ENCODE assay signal across 1 cellular context in genomic region chr6:85642774-85643529, GRCh38.
TF ChIP-seq lines count a peak whose summit lies in the region.

SYNCRIP (minus strand) TSS chr6:85642886; CDS start chr6:85641439, 1,447 bp downstream.

TF ChIP-seq in K562, 482 proteins besides CTCF, POLR2A, EP300 and RAD21 (continued from another document and continues in another):
- no peak for TF ChIP-seq MGA (IDR thresholded peaks at IDR 0.05)
- TF ChIP-seq GABPB1 (CRISPR knock-in tag; IDR thresholded peaks at IDR 0.05), result peak; percentile 72
- peak; percentile 90 for TF ChIP-seq CREB1 (IDR thresholded peaks at IDR 0.05)
- peak; percentile 85 for TF ChIP-seq CREB1 (CRISPR knock-in tag; IDR thresholded peaks at IDR 0.05)
- no peak for TF ChIP-seq TSC22D4 (tag; IDR thresholded peaks at IDR 0.05)
- no peak for TF ChIP-seq ZNF655 (CRISPR knock-in tag; IDR thresholded peaks at IDR 0.05)
- TF ChIP-seq CBX8 (IDR thresholded peaks at IDR 0.05; ENCODE audit: borderline replicate concordance, extremely low read depth, low read depth, low read length, poor library complexity, severe bottlenecking), result no peak
- TF ChIP-seq BRD4 (IDR thresholded peaks at IDR 0.05), result peak; percentile 25; the same call in 1 of the 2 replicates
- TF ChIP-seq TAF7 (tag; IDR thresholded peaks at IDR 0.05), result peak; percentile 86
- no peak; the same call in 1 of the 2 replicates for TF ChIP-seq STAT5A (IDR thresholded peaks at IDR 0.05; ENCODE audit: borderline replicate concordance, low read length)
- no peak for TF ChIP-seq TEAD2 (tag; IDR thresholded peaks at IDR 0.05)
- no peak for TF ChIP-seq ZNF347 (CRISPR knock-in tag; IDR thresholded peaks at IDR 0.05; ENCODE audit: low read depth)
- TF ChIP-seq ARID3B (CRISPR knock-in tag; IDR thresholded peaks at IDR 0.05; ENCODE audit: borderline replicate concordance), result no peak
- peak; percentile 86 for TF ChIP-seq TOE1 (IDR thresholded peaks at IDR 0.05; ENCODE audit: borderline replicate concordance)
- TF ChIP-seq TOE1 (CRISPR knock-in tag; IDR thresholded peaks at IDR 0.05; ENCODE audit: borderline replicate concordance, low read depth), result peak; percentile 60; the same call in 1 of the 2 replicates
- TF ChIP-seq ZNF76 (CRISPR knock-in tag; IDR thresholded peaks at IDR 0.05; ENCODE audit: borderline replicate concordance), result no peak
- TF ChIP-seq HMBOX1 (IDR thresholded peaks at IDR 0.05), result no peak
- TF ChIP-seq ZNF431 (CRISPR knock-in tag; IDR thresholded peaks at IDR 0.05), result 0 out of 2 replicates have a peak, but pooled peaks have one; percentile 3
- no peak for TF ChIP-seq ZNF197 (CRISPR knock-in tag; IDR thresholded peaks at IDR 0.05; ENCODE audit: low read depth)
- TF ChIP-seq ID3 (CRISPR knock-in tag; IDR thresholded peaks at IDR 0.05), result no peak
- TF ChIP-seq ID3 (tag; IDR thresholded peaks at IDR 0.05), result no peak
- TF ChIP-seq OTX1 (CRISPR knock-in tag; IDR thresholded peaks at IDR 0.05), result peak; percentile 98
- no peak for TF ChIP-seq ZNF785 (CRISPR knock-in tag; IDR thresholded peaks at IDR 0.05)
- TF ChIP-seq C11orf30 (IDR thresholded peaks at IDR 0.05; ENCODE audit: low read depth), result peak; percentile 58
- TF ChIP-seq MXD1 (CRISPR knock-in tag; IDR thresholded peaks at IDR 0.05; ENCODE audit: borderline replicate concordance, poor library complexity, severe bottlenecking), result no peak
- TF ChIP-seq SRSF7 (optimal IDR thresholded peaks at IDR 0.05; ENCODE audit: low read depth, low read length), result no peak
- no peak for TF ChIP-seq CEBPB (tag; IDR thresholded peaks at IDR 0.05)
- peak; percentile 97 for TF ChIP-seq THRB (CRISPR knock-in tag; conservative IDR thresholded peaks at IDR 0.05)
- no peak for TF ChIP-seq YBX1 (IDR thresholded peaks at IDR 0.05)
- TF ChIP-seq E2F4 (CRISPR knock-in tag; IDR thresholded peaks at IDR 0.05; ENCODE audit: low read depth), result 0 out of 2 replicates have a peak, but pooled peaks have one; percentile 13
- TF ChIP-seq SMAD3 (CRISPR knock-in tag; conservative IDR thresholded peaks at IDR 0.05), result no peak
- no peak; the same call in 1 of the 2 replicates for TF ChIP-seq MAFG (tag; conservative IDR thresholded peaks at IDR 0.05)
- no peak for TF ChIP-seq CBX5 (IDR thresholded peaks at IDR 0.05; ENCODE audit: borderline replicate concordance, low read depth)
- no peak for TF ChIP-seq ZNF212 (CRISPR knock-in tag; IDR thresholded peaks at IDR 0.05)
- no peak for TF ChIP-seq USF2 (CRISPR knock-in tag; IDR thresholded peaks at IDR 0.05)
- TF ChIP-seq MED1 (CRISPR knock-in tag; IDR thresholded peaks at IDR 0.05; ENCODE audit: borderline replicate concordance), result no peak
- no peak for TF ChIP-seq CBX2 (IDR thresholded peaks at IDR 0.05; ENCODE audit: insufficient read depth, low read length, poor library complexity, severe bottlenecking)
- TF ChIP-seq EGR1 (conservative IDR thresholded peaks at IDR 0.05), result peak; percentile 92
- TF ChIP-seq HNRNPLL (IDR thresholded peaks at IDR 0.05; ENCODE audit: low read depth, low read length, poor library complexity, severe bottlenecking), result peak; percentile 77
- peak; percentile 96 for TF ChIP-seq ZBTB2 (IDR thresholded peaks at IDR 0.05)
- TF ChIP-seq KDM2B (CRISPR knock-in tag; IDR thresholded peaks at IDR 0.05), result no peak
